ENCODE assay signal across 25 cellular contexts in genomic region chr12:56993346-56993745, GRCh38. TPM values are rescaled to one million over a fixed set of nuclear protein-coding genes. Genes with fewer than 3 reads are reported as not detected.
"Had no signal": no experiment of that assay in that cellular context is flagged by ENCODE, and none has a peak within 500 bp of the region (broad histone marks: within the 10 kb centered on the region; RNA-seq: fewer than 3 reads in every experiment).

No MANE protein-coding gene starts in this region.

- ATAC-seq: activated CD8-positive, alpha-beta T cell treated with anti-CD3 and anti-CD28 coated beads, Interleukin-2, amount 10 ng/mL, durations not matched to agents 7 days and 5 days; activated naive CD4-positive, alpha-beta T cell treated with anti-CD3 and anti-CD28 coated beads, Interleukin-2, amount 50 U/mL, for 72 hours; left lung had no signal

- DNase-seq: activated CD4-positive, alpha-beta T cell treated with anti-CD3 and anti-CD28 coated beads, Interleukin-2, amount 10 ng/mL, durations not matched to agents 7 days and 5 days; activated CD8-positive, alpha-beta T cell treated with anti-CD3 and anti-CD28 coated beads, Interleukin-2, amount 10 ng/mL, durations not matched to agents 7 days and 5 days; activated gamma-delta T cell treated with Interleukin-2 at 50 U/mL for 16 hours; cerebellar nuclear complex; dermis blood vessel endothelial cell; foreskin melanocyte; kidney; left lung; mammary epithelial cell; occipital lobe; stimulated activated CD4-positive, alpha-beta T cell treated with anti-CD3 and anti-CD28 coated beads, Interleukin-2, amount 100 ng/mL, for 48 hours; stomach; T1000; testis had no signal

- FAIRE-seq: astrocyte, kidney had no signal

- H3K4me1 ChIP-seq: breast epithelium had no signal

- H3K9me3 Mint-ChIP-seq: activated CD4-positive, alpha-beta T cell treated with anti-CD3 and anti-CD28 coated beads, Interleukin-2, amount 10 ng/mL, durations not matched to agents 7 days and 5 days; activated naive CD4-positive, alpha-beta T cell treated with anti-CD3 and anti-CD28 coated beads, Interleukin-2, amount 50 U/mL, for 72 hours; activated T-helper 1 cell treated with anti-CD3 and anti-CD28 coated beads, Interleukin-12 subunit alpha, Interleukin-12 subunit beta, Interleukin-2, Interleukin-4 antibody, amounts not matched to agents 30 ng/mL and 10 ng/mL and 1 ng/mL, durations not matched to agents 14 hours and 24 hours and 36 hours had no signal

- H3K4me3 ChIP-seq: adrenal gland, breast epithelium, left lung, stomach, testis had no signal

- H3K27ac Mint-ChIP-seq: activated CD4-positive, alpha-beta T cell treated with anti-CD3 and anti-CD28 coated beads, Interleukin-2, amount 10 ng/mL, durations not matched to agents 7 days and 5 days; activated CD8-positive, alpha-beta T cell treated with anti-CD3 and anti-CD28 coated beads, Interleukin-2, amount 10 ng/mL, durations not matched to agents 7 days and 5 days had no signal

- H3K27ac ChIP-seq: breast epithelium, epithelial cell of prostate, left lung, stomach, testis had no signal

- H3K27me3 ChIP-seq: adrenal gland, breast epithelium, left lung, stomach, testis had no signal

- H3K9me3 ChIP-seq: adrenal gland, breast epithelium, left lung, stomach, testis had no signal

- H3K4me3 Mint-ChIP-seq: activated CD4-positive, alpha-beta T cell treated with anti-CD3 and anti-CD28 coated beads, Interleukin-2, amount 10 ng/mL, durations not matched to agents 7 days and 5 days; activated CD8-positive, alpha-beta T cell treated with anti-CD3 and anti-CD28 coated beads, Interleukin-2, amount 10 ng/mL, durations not matched to agents 7 days and 5 days; activated T-helper 1 cell treated with anti-CD3 and anti-CD28 coated beads, Interleukin-12 subunit alpha, Interleukin-12 subunit beta, Interleukin-2, Interleukin-4 antibody, amounts not matched to agents 30 ng/mL and 10 ng/mL and 1 ng/mL, durations not matched to agents 14 hours and 24 hours and 36 hours had no signal

- H3K36me3 ChIP-seq: adrenal gland, breast epithelium had no signal

RNA-seq across cellular contexts. Expression of gene TAC3, which starts 23.0 kb away (rescaled TPM):
- total RNA-seq: activated CD8-positive, alpha-beta T cell treated with anti-CD3 and anti-CD28 coated beads, Interleukin-2, amount 10 ng/mL, durations not matched to agents 7 days and 5 days; breast epithelium; dermis blood vessel endothelial cell; kidney; left lung; mammary epithelial cell; myocyte; skeletal muscle tissue; ureter had no signal
- polyA plus RNA-seq: mammary epithelial cell had no signal

RNA-seq across cellular contexts. Expression of gene MYO1A, which starts 56.6 kb away (rescaled TPM):
- total RNA-seq: dermis blood vessel endothelial cell, mammary epithelial cell, myocyte, occipital lobe, skeletal muscle tissue had no signal
- polyA plus RNA-seq: neural cell had no signal

RNA-seq across cellular contexts. Expression of gene SDR9C7, which starts 59.1 kb away (rescaled TPM):
- total RNA-seq: activated CD4-positive, alpha-beta T cell treated with anti-CD3 and anti-CD28 coated beads, Interleukin-2, amount 10 ng/mL, durations not matched to agents 7 days and 5 days; activated CD8-positive, alpha-beta T cell treated with anti-CD3 and anti-CD28 coated beads, Interleukin-2, amount 10 ng/mL, durations not matched to agents 7 days and 5 days; activated naive CD4-positive, alpha-beta T cell treated with anti-CD3 and anti-CD28 coated beads, Interleukin-2, amount 50 U/mL, for 72 hours; activated T-helper 1 cell treated with anti-CD3 and anti-CD28 coated beads, Interleukin-12 subunit alpha, Interleukin-12 subunit beta, Interleukin-2, Interleukin-4 antibody, amounts not matched to agents 30 ng/mL and 10 ng/mL and 1 ng/mL, durations not matched to agents 14 hours and 24 hours and 36 hours; adrenal gland; astrocyte; breast epithelium; dermis blood vessel endothelial cell; kidney; left lung; myocyte; skeletal muscle tissue; stomach; T-helper 1 cell treated with Interleukin-12 subunit alpha and Interleukin-12 subunit beta and Interleukin-4 antibody, amounts not matched to agents 30 ng/mL and 1 ng/mL, for 36 hours; ureter had no signal
- polyA plus RNA-seq: adrenal gland, mammary epithelial cell had no signal
